8 cellular contexts compared by ENCODE assay signal in genomic region chr15:63610209-63610841, GRCh38. TPM values are rescaled to one million over a fixed set of nuclear protein-coding genes. Genes with fewer than 3 reads are reported as not detected.
DNase-seq lines count a peak whose midpoint lies in the region; ATAC-seq and TF ChIP-seq lines count a peak whose summit lies in the region.

No MANE protein-coding gene starts in this region.

- peaks cover 21% of the 10 kb centered on the region for H3K4me1 Mint-ChIP-seq in chondrocyte (ENCODE audit: low read depth)

- H3K4me3 Mint-ChIP-seq in chondrocyte (ENCODE audit: unreplicated experiment) = peak overlapping the region; percentile 11

- peaks cover 22% of the 10 kb centered on the region for H3K36me3 Mint-ChIP-seq in chondrocyte (ENCODE audit: low read depth)

- H3K27ac Mint-ChIP-seq in chondrocyte (ENCODE audit: unreplicated experiment) = peak overlapping the region; percentile 96

- ATAC-seq in HG03066 (IDR thresholded peaks at IDR 0.05; ENCODE audit: low read depth, unreplicated experiment) = peak; percentile 71
- peak; percentile 91 for ATAC-seq in left lobe of liver
- ATAC-seq in HG02970 (IDR thresholded peaks at IDR 0.05; ENCODE audit: low FRiP score, unreplicated experiment) = no peak

- TF ChIP-seq CTCF in GM12873 (IDR thresholded peaks at IDR 0.05; ENCODE audit: insufficient read depth, low read depth, low read length, missing control alignments) (peak; percentile 92), chondrocyte (IDR thresholded peaks at IDR 0.05) (peak; percentile 91)

- no peaks in the 10 kb centered on the region for H3K9me3 Mint-ChIP-seq in chondrocyte (ENCODE audit: low read depth)

- H3K27me3 Mint-ChIP-seq in chondrocyte (ENCODE audit: low read depth) = no peaks in the 10 kb centered on the region

- DNase-seq in NCI-H345 treated with DMSO at 0.1 percent for 48 hours (lab: John Stamatoyannopoulos, UW; ENCODE audit: unreplicated experiment) = peak; percentile 51
- DNase-seq in activated CD4-positive, CD25-positive, alpha-beta regulatory T cell treated with anti-CD3 and anti-CD28 coated beads, Interleukin-2, amount 50 U/mL, for 16 hours (ENCODE audit: low read depth, low spot score) = peak; percentile 58
- no peak for DNase-seq in chondrocyte (ENCODE audit: low spot score)
- no peak for DNase-seq in left lobe of liver (ENCODE audit: low spot score)
- DNase-seq in stimulated activated CD4-positive, alpha-beta T cell treated with anti-CD3 and anti-CD28 coated beads, Interleukin-1b, Interleukin-23, amount 100 ng/mL, for 48 hours = peak; percentile 79

RNA-seq across cellular contexts. Expression of gene FBXL22, which starts 13.1 kb away (rescaled TPM):
- total RNA-seq in chondrocyte = 2.8 to 3.9 TPM (median 2.9 TPM) in 3 replicates
- total RNA-seq in left lobe of liver = 0.53 TPM

Comparison
In these comparisons a context has a peak if more than half of its experiments do, and no peak if none do; other contexts are left out.
1. DNase-seq: peak in NCI-H345 treated with DMSO at 0.1 percent for 48 hours (single experiment), activated CD4-positive, CD25-positive, alpha-beta regulatory T cell treated with anti-CD3 and anti-CD28 coated beads, Interleukin-2, amount 50 U/mL, for 16 hours (single experiment) and stimulated activated CD4-positive, alpha-beta T cell treated with anti-CD3 and anti-CD28 coated beads, Interleukin-1b, Interleukin-23, amount 100 ng/mL, for 48 hours (single experiment); none in chondrocyte (single experiment) and left lobe of liver (single experiment).